In genomic region chr3:74602471-74602870, GRCh38 we compare ENCODE assay signal across 24 cellular contexts. TPM values are rescaled to one million over a fixed set of nuclear protein-coding genes. Genes with fewer than 3 reads are reported as not detected.
DNase-seq lines count a peak whose midpoint lies in the region; ATAC-seq lines count a peak whose summit lies in the region.
"Had no signal": no experiment of that assay in that cellular context is flagged by ENCODE, and none has a peak within 500 bp of the region (broad histone marks: within the 10 kb centered on the region; RNA-seq: fewer than 3 reads in every experiment).

No MANE protein-coding gene starts in this region.

- peaks cover 18 to 28% (median 25%) of the 10 kb centered on the region in 3 donors for H3K9me3 Mint-ChIP-seq in T-cell

- no peak overlapping the region for H3K27ac Mint-ChIP-seq in T-cell
- H3K27ac Mint-ChIP-seq: CD14-positive monocyte; CD4-positive, alpha-beta memory T cell; CD4-positive, CD25-positive, alpha-beta regulatory T cell; CD8-positive, alpha-beta memory T cell had no signal

- POLR2A ChIA-PET in T-cell (lab: Charles Lee) = no interaction called here

- no peak overlapping the region for H3K4me3 Mint-ChIP-seq in T-cell
- H3K4me3 Mint-ChIP-seq: CD14-positive monocyte; CD4-positive, alpha-beta memory T cell; CD4-positive, CD25-positive, alpha-beta regulatory T cell; CD8-positive, alpha-beta memory T cell had no signal

- H3K27me3 Mint-ChIP-seq in T-cell = no peaks in the 10 kb centered on the region
- H3K27me3 Mint-ChIP-seq: CD4-positive, alpha-beta memory T cell; CD4-positive, CD25-positive, alpha-beta regulatory T cell; CD8-positive, alpha-beta memory T cell had no signal

- no peaks in the 10 kb centered on the region for H3K27me3 ChIP-seq in mucosa of rectum (ENCODE audit: control insufficient read depth in 2 of 2, insufficient read depth in 2 of 2, low read length in 2 of 2)
- H3K27me3 ChIP-seq: BLaER1 had no signal

- H3K27ac ChIP-seq in mucosa of rectum (ENCODE audit: low read depth in 2 of 2, low read length in 2 of 2) = peak overlapping the region; percentile 11 to 17
- H3K27ac ChIP-seq: BLaER1 had no signal

- no peak overlapping the region for H3K9ac ChIP-seq in mucosa of rectum (ENCODE audit: low read depth in 1 of 2, low read length in 2 of 2)
- H3K9ac ChIP-seq: BLaER1 had no signal

- ATAC-seq in left colon (peak; percentile 96), HG03439 (IDR thresholded peaks at IDR 0.05; ENCODE audit: unreplicated experiment) (no peak), HG02973 (IDR thresholded peaks at IDR 0.05; ENCODE audit: unreplicated experiment) (no peak), T-cell (replicated peaks in 1 of 4) (no peak)
- ATAC-seq: GM12878 had no signal

- H3K9me3 ChIP-seq in mucosa of rectum (ENCODE audit: control insufficient read depth in 2 of 2, low read length in 2 of 2) = no peaks in the 10 kb centered on the region
- H3K9me3 ChIP-seq: BE2C, BLaER1 had no signal

- DNase-seq in left colon (no peak), T-cell (no peak)
- DNase-seq: 8988T; ACHN; BE2C; C1 segment of cervical spinal cord; CD4-positive, alpha-beta memory T cell; CD4-positive, CD25-positive, alpha-beta regulatory T cell; CD8-positive, alpha-beta memory T cell; COR-L47; DMS 273 treated with DMSO at 0.1 percent for 48 hours; DMS153; DMS53; DMS79; DND-41; EL; GDM1 had no signal

- CTCF ChIA-PET in T-cell (lab: Charles Lee) = no interaction called here

- H3K4me1 ChIP-seq in mucosa of rectum (ENCODE audit: control insufficient read depth in 2 of 2, insufficient read depth in 2 of 2, low read length in 2 of 2) = peaks cover 0 to 2% of the 10 kb centered on the region in 2 donors
- H3K4me1 ChIP-seq: BE2C, BLaER1 had no signal

- no peaks in the 10 kb centered on the region for H3K4me1 Mint-ChIP-seq in T-cell
- H3K4me1 Mint-ChIP-seq: CD14-positive monocyte; CD4-positive, alpha-beta memory T cell; CD4-positive, CD25-positive, alpha-beta regulatory T cell; CD8-positive, alpha-beta memory T cell had no signal

- intact Hi-C loops in left colon (cut with DNase I, micrococcal nuclease) = no loop called here

- H3K4me3 ChIP-seq in mucosa of rectum (ENCODE audit: low read length in 2 of 2) = peak overlapping the region in 1 of 2 donors; percentile 13
- H3K4me3 ChIP-seq: BLaER1, GM12878 had no signal

- no peaks in the 10 kb centered on the region for H3K36me3 ChIP-seq in mucosa of rectum (ENCODE audit: control insufficient read depth in 2 of 2, insufficient read depth in 2 of 2, low read length in 2 of 2)
- H3K36me3 ChIP-seq: BE2C, BLaER1 had no signal

- H3K36me3 Mint-ChIP-seq in T-cell = no peaks in the 10 kb centered on the region
- H3K36me3 Mint-ChIP-seq: CD14-positive monocyte; CD4-positive, alpha-beta memory T cell; CD4-positive, CD25-positive, alpha-beta regulatory T cell; CD8-positive, alpha-beta memory T cell had no signal

RNA-seq across cellular contexts. Expression of gene CNTN3, which starts 12.0 kb away (rescaled TPM):
- total RNA-seq in left colon (1 to 10 TPM; 7.6 to 8.4 TPM), T-cell (not detected)
- total RNA-seq: CD4-positive, alpha-beta memory T cell; CD4-positive, CD25-positive, alpha-beta regulatory T cell; CD8-positive, alpha-beta memory T cell; G401; GM12878 had no signal

Comparison
In these comparisons a context has a peak if more than half of its experiments do, and no peak if none do; other contexts are left out.
1. RNA of gene CNTN3, which starts 12.0 kb away (total RNA-seq): 7.6 to 8.4 TPM in left colon; not detected in T-cell; every median in the first group is over 4 times any median in the second.